Comparison of ENCODE assay signal across 23 cellular contexts in the genomic region with DNA sequence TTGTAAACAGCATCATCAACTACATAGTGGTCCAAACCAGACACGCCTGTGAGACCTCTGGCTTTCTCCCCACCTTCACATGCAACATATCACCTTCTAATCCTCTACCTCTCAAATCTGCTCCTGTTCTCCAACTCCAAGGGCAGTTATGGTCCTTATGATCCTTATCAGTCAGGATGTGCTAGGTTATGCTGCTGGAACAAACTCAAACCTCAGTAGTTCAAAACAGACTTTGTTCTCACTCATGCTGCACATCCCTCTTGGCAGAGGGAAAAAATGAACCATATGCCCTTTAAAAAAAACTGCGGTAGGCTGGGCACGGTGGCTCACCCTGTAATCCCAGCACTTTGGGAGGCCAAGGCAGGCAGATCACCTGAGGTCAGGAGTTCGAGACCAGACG.
DNase-seq lines count a peak whose midpoint lies in the region; ATAC-seq, FAIRE-seq and TF ChIP-seq lines count a peak whose summit lies in the region.
"Had no signal": no experiment of that assay in that cellular context is flagged by ENCODE, and none has a peak within 500 bp of the region (broad histone marks: within the 10 kb centered on the region; RNA-seq: fewer than 3 reads in every experiment).

No MANE protein-coding gene starts in this region.

- H3K4me1 Mint-ChIP-seq in dendritic cell treated with granulocyte-macrophage colony-stimulating factor and Interleukin-4, amounts not matched to agents 40 ng/mL and 50 ng/mL, for 4 days (ENCODE audit: low read depth): peaks cover 36% of the 10 kb centered on the region

- H3K27me3 Mint-ChIP-seq in dendritic cell treated with granulocyte-macrophage colony-stimulating factor and Interleukin-4, amounts not matched to agents 40 ng/mL and 50 ng/mL, for 4 days: no peaks in the 10 kb centered on the region

- TF ChIP-seq POLR2A in HepG2 (IDR thresholded peaks at IDR 0.05; ENCODE audit: insufficient read depth in 1 of 2, low read depth in 2 of 2, low read length in 2 of 2) (no peak), right lobe of liver (IDR thresholded peaks at IDR 0.05) (no peak), gastroesophageal sphincter (IDR thresholded peaks at IDR 0.05) (no peak)

- intact Hi-C loops in HepG2 (cut with micrococcal nuclease; ENCODE audit: unreplicated experiment): loop anchor here (2.0 to 10.0 kb wide), 2 partner anchors 27 to 211 kb away; no protein-coding TSS in a partner anchor
- intact Hi-C loops in right lobe of liver (cut with DNase I): loop anchor here in 1 of 2 donors (10.0 kb wide), 1 partner anchor 211 kb away; no protein-coding TSS in a partner anchor
- intact Hi-C loops in dendritic cell treated with granulocyte-macrophage colony-stimulating factor and Interleukin-4, amounts not matched to agents 40 ng/mL and 50 ng/mL, for 4 days (cut with micrococcal nuclease): no loop called here

- H3K9me3 ChIP-seq in HepG2 (ENCODE audit: low read length) (no peaks in the 10 kb centered on the region), right lobe of liver (peaks cover 0 to 1% (median 0%) of the 10 kb centered on the region in 4 donors), neutrophil (no peaks in the 10 kb centered on the region), gastroesophageal sphincter (no peaks in the 10 kb centered on the region)
- H3K9me3 ChIP-seq: BLaER1 had no signal

- H3K27ac ChIP-seq in HepG2 (ENCODE audit: extremely low read length, insufficient read depth, low read length) (no peak overlapping the region), right lobe of liver (no peak overlapping the region), RWPE1 (0 out of 2 replicates have a peak overlapping the region, but pooled peaks have one; percentile 2), neutrophil (peak overlapping the region; percentile 68), gastroesophageal sphincter (peak overlapping the region in 1 of 4 donors; percentile 94)
- H3K27ac ChIP-seq: BLaER1, HL-60 had no signal

- H3K9ac ChIP-seq in HepG2 (ENCODE audit: insufficient read depth, low read depth, low read length): no peak overlapping the region
- H3K9ac ChIP-seq: BLaER1 had no signal

- DNase-seq in HepG2 (ENCODE audit: low spot score) (no peak), right lobe of liver (no peak), RWPE1 (ENCODE audit: low spot score) (no peak), ACHN (no peak)
- DNase-seq: CD8-positive, alpha-beta T cell; COR-L47; HCEC 1CT; IMR-90; KBM-7 had no signal

- in situ Hi-C loops in HepG2 (cut with HindIII; ENCODE audit: extremely low pct_ligation_motif_present, low pct_unique_long_range_greater_than_20kb): no loop called here
- in situ Hi-C loops in ACHN (cut with HindIII; ENCODE audit: low pct_ligation_motif_present, low pct_unique_long_range_greater_than_20kb, low sequenced_read_pairs): no loop called here

- no peak for FAIRE-seq in HepG2 (lab: Jason Lieb, UNC)
- FAIRE-seq: A204.1, D721Med, G401.6, GM12891, GM18507, H54 had no signal

- no peaks in the 10 kb centered on the region for H3K79me2 ChIP-seq in HepG2 (ENCODE audit: insufficient read depth, low read length)

- H3K4me1 ChIP-seq in HepG2 (ENCODE audit: insufficient read depth, low read length) (no peaks in the 10 kb centered on the region), right lobe of liver (peaks cover 0 to 13% (median 6%) of the 10 kb centered on the region in 4 donors), neutrophil (ENCODE audit: control insufficient read depth in 1 of 2, insufficient read depth in 1 of 2, low read depth in 1 of 2, low read length in 1 of 2) (peaks cover 31% of the 10 kb centered on the region in 2 experiments), gastroesophageal sphincter (peaks cover 14 to 44% (median 18%) of the 10 kb centered on the region in 3 donors)

- H3K36me3 Mint-ChIP-seq in dendritic cell treated with granulocyte-macrophage colony-stimulating factor and Interleukin-4, amounts not matched to agents 40 ng/mL and 50 ng/mL, for 4 days (ENCODE audit: low read depth): peaks cover 83% of the 10 kb centered on the region

- WGBS in HepG2 (ENCODE audit: low lambda C conversion rate): 97% methylated on average over 5 of the region's 5 CpGs
- WGBS in right lobe of liver (ENCODE audit: insufficient coverage, low coverage, low lambda C conversion rate, missing lambda C conversion rate): 91% methylated on average over 5 of the region's 5 CpGs
- 71 to 85% methylated on average over 1 to 4 of the region's 5 CpGs for WGBS in gastroesophageal sphincter (ENCODE audit: low coverage in 1 of 2), 2 donors

- H3K4me3 Mint-ChIP-seq in dendritic cell treated with granulocyte-macrophage colony-stimulating factor and Interleukin-4, amounts not matched to agents 40 ng/mL and 50 ng/mL, for 4 days: no peak overlapping the region
- H3K4me3 Mint-ChIP-seq: CD14-positive monocyte; CD8-positive, alpha-beta T cell; GM23338 had no signal

- ATAC-seq in HepG2 (no peak), right lobe of liver (no peak), gastroesophageal sphincter (no peak), GM18498 (IDR thresholded peaks at IDR 0.05; ENCODE audit: unreplicated experiment) (no peak)
- ATAC-seq: CD8-positive, alpha-beta T cell had no signal

- POLR2A ChIA-PET in HepG2 (lab: Yijun Ruan, JAX): no interaction called here
- POLR2A ChIA-PET in RWPE1 (lab: Yijun Ruan, JAX; ENCODE audit: low non-redundant PET): no interaction called here

- peak overlapping the region; percentile 2 for H3K27ac Mint-ChIP-seq in dendritic cell treated with granulocyte-macrophage colony-stimulating factor and Interleukin-4, amounts not matched to agents 40 ng/mL and 50 ng/mL, for 4 days
- H3K27ac Mint-ChIP-seq: CD8-positive, alpha-beta T cell; GM23338 had no signal

- H2AFZ ChIP-seq in HepG2 (ENCODE audit: low read length): no peak overlapping the region
- H2AFZ ChIP-seq: GM23338 had no signal

- no peak for TF ChIP-seq RAD21 in HepG2 (CRISPR knock-in tag; IDR thresholded peaks at IDR 0.05)

- H3K9me3 Mint-ChIP-seq in dendritic cell treated with granulocyte-macrophage colony-stimulating factor and Interleukin-4, amounts not matched to agents 40 ng/mL and 50 ng/mL, for 4 days: no peaks in the 10 kb centered on the region
- H3K9me3 Mint-ChIP-seq: CD8-positive, alpha-beta T cell; GM23338 had no signal

- TF ChIP-seq EP300 in HepG2 (IDR thresholded peaks at IDR 0.05; ENCODE audit: low read depth in 2 of 2, low read length in 2 of 2) (no peak), HepG2 (CRISPR knock-in tag; IDR thresholded peaks at IDR 0.05; ENCODE audit: borderline replicate concordance) (no peak), gastroesophageal sphincter (IDR thresholded peaks at IDR 0.05) (no peak)

- no peak for TF ChIP-seq CTCF in HepG2 (CRISPR knock-in tag; IDR thresholded peaks at IDR 0.05)
- TF ChIP-seq CTCF in right lobe of liver (IDR thresholded peaks at IDR 0.05): no peak
- TF ChIP-seq CTCF in RWPE1 (conservative IDR thresholded peaks at IDR 0.05; ENCODE audit: low read depth): no peak
- TF ChIP-seq CTCF in neutrophil (IDR thresholded peaks at IDR 0.05): no peak
- no peak for TF ChIP-seq CTCF in gastroesophageal sphincter (IDR thresholded peaks at IDR 0.05)

- CTCF ChIA-PET in HepG2 (lab: Yijun Ruan, JAX; ENCODE audit: low intra/inter-chr PET ratio, low total read pairs): interaction anchor here (0.8 kb wide), 1 partner anchor 27 kb away, joined by 4 read pairs; no protein-coding TSS in a partner anchor
- CTCF ChIA-PET in RWPE1 (lab: Yijun Ruan, JAX): interaction anchor here (0.6 to 1.3 kb wide), 5 partner anchors 11 to 211 kb away, joined by 3 to 4 read pairs (median 3); no protein-coding TSS in a partner anchor

- no peak overlapping the region for H3K4me3 ChIP-seq in HepG2 (replicated peaks in 1 of 3; ENCODE audit: insufficient read depth in 1 of 3, low read depth in 2 of 3, low read length in 3 of 3)
- no peak overlapping the region for H3K4me3 ChIP-seq in right lobe of liver
- no peak overlapping the region for H3K4me3 ChIP-seq in neutrophil (ENCODE audit: low read depth in 1 of 2, low read length in 1 of 2)
- H3K4me3 ChIP-seq in gastroesophageal sphincter: no peak overlapping the region
- H3K4me3 ChIP-seq: BLaER1, GM23338 had no signal

- no TSS peak for BruUV-seq in HepG2 (replicated peaks; lab: Mats Ljungman, UMichigan)

- H3K36me3 ChIP-seq in HepG2 (replicated peaks in 1 of 2; ENCODE audit: control insufficient read depth in 1 of 2, insufficient read depth in 2 of 2, low read length in 2 of 2) (peaks cover 32 to 63% of the 10 kb centered on the region in 2 experiments; a peak in 4 of 5 replicates), right lobe of liver (peaks cover 0 to 30% (median 11%) of the 10 kb centered on the region in 4 donors), neutrophil (peaks cover 45% of the 10 kb centered on the region), gastroesophageal sphincter (peaks cover 0 to 74% of the 10 kb centered on the region in 2 donors)

- H3K27me3 ChIP-seq in HepG2 (ENCODE audit: control insufficient read depth in 1 of 2, insufficient read depth in 2 of 2, low read length in 2 of 2): no peaks in the 10 kb centered on the region
- H3K27me3 ChIP-seq in right lobe of liver: no peaks in the 10 kb centered on the region
- H3K27me3 ChIP-seq in neutrophil: no peaks in the 10 kb centered on the region
- no peaks in the 10 kb centered on the region for H3K27me3 ChIP-seq in gastroesophageal sphincter
- H3K27me3 ChIP-seq: BLaER1 had no signal

- H3K4me2 ChIP-seq in HepG2 (ENCODE audit: low read depth, low read length): no peak overlapping the region
- H3K4me2 ChIP-seq: BLaER1, GM23338 had no signal

- no peaks in the 10 kb centered on the region for H4K20me1 ChIP-seq in HepG2 (ENCODE audit: insufficient read depth, low read length)

TF ChIP-seq in HepG2, 621 proteins besides CTCF, POLR2A, EP300 and RAD21:
- TF ChIP-seq, protein P1, sequence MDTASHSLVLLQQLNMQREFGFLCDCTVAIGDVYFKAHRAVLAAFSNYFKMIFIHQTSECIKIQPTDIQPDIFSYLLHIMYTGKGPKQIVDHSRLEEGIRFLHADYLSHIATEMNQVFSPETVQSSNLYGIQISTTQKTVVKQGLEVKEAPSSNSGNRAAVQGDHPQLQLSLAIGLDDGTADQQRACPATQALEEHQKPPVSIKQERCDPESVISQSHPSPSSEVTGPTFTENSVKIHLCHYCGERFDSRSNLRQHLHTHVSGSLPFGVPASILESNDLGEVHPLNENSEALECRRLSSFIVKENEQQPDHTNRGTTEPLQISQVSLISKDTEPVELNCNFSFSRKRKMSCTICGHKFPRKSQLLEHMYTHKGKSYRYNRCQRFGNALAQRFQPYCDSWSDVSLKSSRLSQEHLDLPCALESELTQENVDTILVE (CRISPR knock-in tag; IDR thresholded peaks at IDR 0.05): no peak
- TF ChIP-seq ZNF12 (CRISPR knock-in tag; IDR thresholded peaks at IDR 0.05) (peak; percentile 88; the same call in 1 of the 2 replicates), ZNF335 (CRISPR knock-in tag; IDR thresholded peaks at IDR 0.05) (no peak), KAT8 (CRISPR knock-in tag; IDR thresholded peaks at IDR 0.05) (no peak)

Comparison
In these comparisons a context has a peak if more than half of its experiments do, and no peak if none do; other contexts are left out.
1. H3K27ac ChIP-seq: peak in RWPE1 (single experiment) and neutrophil (single experiment); none in HepG2 (single experiment) and right lobe of liver (0 of 3).